ENCODE assay signal across 13 cellular contexts in genomic region chr12:53603196-53603595, GRCh38. TPM values are rescaled to one million over a fixed set of nuclear protein-coding genes. Genes with fewer than 3 reads are reported as not detected.
A peak's percentile ranks its signal among the peaks of the same experiment; 100 is the strongest.
DNase-seq lines count a peak whose midpoint lies in the region; ATAC-seq and TF ChIP-seq lines count a peak whose summit lies in the region.
"Had no signal": no experiment of that assay in that cellular context is flagged by ENCODE, and none has a peak within 500 bp of the region (broad histone marks: within the 10 kb centered on the region; RNA-seq: fewer than 3 reads in every experiment).

No MANE protein-coding gene starts in this region.

- no peaks in the 10 kb centered on the region for H3K9me3 ChIP-seq in CD8-positive, alpha-beta T cell (ENCODE audit: low read length)
- no peaks in the 10 kb centered on the region for H3K9me3 ChIP-seq in PC-9 (ENCODE audit: insufficient read depth, low read depth)
- no peaks in the 10 kb centered on the region for H3K9me3 ChIP-seq in endodermal cell (ENCODE audit: control insufficient read depth, low read length)
- no peaks in the 10 kb centered on the region for H3K9me3 ChIP-seq in neural cell (ENCODE audit: low read length)
- H3K9me3 ChIP-seq in CD8-positive, alpha-beta memory T cell (ENCODE audit: low read length): no peaks in the 10 kb centered on the region
- H3K9me3 ChIP-seq: SJSA1 had no signal

- POLR2A ChIA-PET in CD8-positive, alpha-beta T cell (lab: Charles Lee): no interaction called here
- POLR2A ChIA-PET in PC-9 (lab: Charles Lee; ENCODE audit: unreplicated experiment): interaction anchor here (0.7 kb wide), 1 partner anchor 260 kb away, joined by 10 read pairs; no protein-coding TSS in a partner anchor
- POLR2A ChIA-PET in CD8-positive, alpha-beta memory T cell (lab: Charles Lee): no interaction called here

- no peak for TF ChIP-seq EP300 in neural cell (conservative IDR thresholded peaks at IDR 0.05; ENCODE audit: poor library complexity, severe bottlenecking)

- no peak overlapping the region for H3K4me3 Mint-ChIP-seq in CD8-positive, alpha-beta T cell
- H3K4me3 Mint-ChIP-seq in endodermal cell: no peak overlapping the region
- no peak overlapping the region for H3K4me3 Mint-ChIP-seq in CD8-positive, alpha-beta memory T cell
- H3K4me3 Mint-ChIP-seq: activated CD4-positive, alpha-beta T cell treated with anti-CD3 and anti-CD28 coated beads, Interleukin-2, amount 10 ng/mL, durations not matched to agents 24 days and 14 days had no signal

- no peaks in the 10 kb centered on the region for H3K27me3 Mint-ChIP-seq in CD8-positive, alpha-beta T cell (ENCODE audit: low read depth)
- no peaks in the 10 kb centered on the region for H3K27me3 Mint-ChIP-seq in endodermal cell (ENCODE audit: insufficient read depth)
- no peaks in the 10 kb centered on the region for H3K27me3 Mint-ChIP-seq in CD8-positive, alpha-beta memory T cell
- H3K27me3 Mint-ChIP-seq: activated CD4-positive, alpha-beta T cell treated with anti-CD3 and anti-CD28 coated beads, Interleukin-2, amount 10 ng/mL, durations not matched to agents 24 days and 14 days had no signal

- no peaks in the 10 kb centered on the region for H3K9me3 Mint-ChIP-seq in CD8-positive, alpha-beta T cell
- H3K9me3 Mint-ChIP-seq in endodermal cell: no peaks in the 10 kb centered on the region
- H3K9me3 Mint-ChIP-seq in CD8-positive, alpha-beta memory T cell: no peaks in the 10 kb centered on the region
- H3K9me3 Mint-ChIP-seq: activated CD4-positive, alpha-beta T cell treated with anti-CD3 and anti-CD28 coated beads, Interleukin-2, amount 10 ng/mL, durations not matched to agents 24 days and 14 days had no signal

- peak overlapping the region; percentile 32 for H3K27ac Mint-ChIP-seq in CD8-positive, alpha-beta T cell
- peak overlapping the region; percentile 64 for H3K27ac Mint-ChIP-seq in endodermal cell
- peak overlapping the region in 3 of 8 donors; percentile 30 to 64 (median 61) for H3K27ac Mint-ChIP-seq in CD8-positive, alpha-beta memory T cell
- H3K27ac Mint-ChIP-seq: activated CD4-positive, alpha-beta T cell treated with anti-CD3 and anti-CD28 coated beads, Interleukin-2, amount 10 ng/mL, durations not matched to agents 24 days and 14 days had no signal

- H2AFZ ChIP-seq in PC-9 (no peak overlapping the region), neural cell (ENCODE audit: low read depth, low read length) (no peak overlapping the region)

- TF ChIP-seq CTCF in CD8-positive, alpha-beta T cell (IDR thresholded peaks at IDR 0.05): no peak
- TF ChIP-seq CTCF in PC-9 (conservative IDR thresholded peaks at IDR 0.05) (no peak), endodermal cell (conservative IDR thresholded peaks at IDR 0.05) (no peak), neural cell (IDR thresholded peaks at IDR 0.05; ENCODE audit: poor library complexity, severe bottlenecking) (no peak), omental fat pad (IDR thresholded peaks at IDR 0.05) (no peak)

- H3K79me2 ChIP-seq in PC-9 (ENCODE audit: low read depth): peaks cover 3% of the 10 kb centered on the region
- H3K79me2 ChIP-seq in neural cell (replicated peaks; ENCODE audit: insufficient read depth, low read length): peaks cover 32% of the 10 kb centered on the region

- no peaks in the 10 kb centered on the region for H3K9me2 ChIP-seq in PC-9 (ENCODE audit: insufficient read depth)
- no peaks in the 10 kb centered on the region for H3K9me2 ChIP-seq in neural cell (ENCODE audit: insufficient read depth, low read length)

- no TSS peak for BruUV-seq in PC-9 (replicated peaks; lab: Mats Ljungman, UMichigan)

- intact Hi-C loops in CD8-positive, alpha-beta T cell (cut with DNase I, micrococcal nuclease): no loop called here
- intact Hi-C loops in PC-9 (cut with micrococcal nuclease; ENCODE audit: unreplicated experiment): no loop called here

- no peak overlapping the region for H3K4me3 ChIP-seq in CD8-positive, alpha-beta T cell (ENCODE audit: low read depth, low read length)
- no peak overlapping the region for H3K4me3 ChIP-seq in PC-9
- H3K4me3 ChIP-seq in endodermal cell (ENCODE audit: low read length): no peak overlapping the region
- peak overlapping the region; percentile 16 for H3K4me3 ChIP-seq in neural cell (ENCODE audit: low read length)
- no peak overlapping the region for H3K4me3 ChIP-seq in CD8-positive, alpha-beta memory T cell (ENCODE audit: low read length)
- H3K4me3 ChIP-seq: SJSA1 had no signal

- DNase-seq in CD8-positive, alpha-beta T cell: no peak
- no peak for DNase-seq in PC-9
- DNase-seq in endodermal cell: no peak
- DNase-seq in stimulated activated CD4-positive, alpha-beta T cell treated with anti-CD3 and anti-CD28 coated beads, Interleukin-4, amount 100 ng/mL, for 1 hour: no peak
- no peak for DNase-seq in CD8-positive, alpha-beta memory T cell
- no peak for DNase-seq in omental fat pad (ENCODE audit: low spot score)
- DNase-seq in left lobe of liver (ENCODE audit: low spot score): no peak
- DNase-seq: activated CD4-positive, alpha-beta T cell treated with anti-CD3 and anti-CD28 coated beads, Interleukin-2, amount 10 ng/mL, durations not matched to agents 24 days and 14 days; activated naive CD4-positive, alpha-beta T cell treated with Interleukin-2 at 50 U/mL for 16 hours; brain microvascular endothelial cell; NCI-H187 treated with DMSO at 0.1 percent for 48 hours had no signal

- H3K27ac ChIP-seq in CD8-positive, alpha-beta T cell (ENCODE audit: low read depth, low read length): no peak overlapping the region
- peak overlapping the region; percentile 12; the same call in 1 of the 2 replicates for H3K27ac ChIP-seq in PC-9
- no peak overlapping the region for H3K27ac ChIP-seq in endodermal cell (ENCODE audit: low read depth, low read length)
- peak overlapping the region; percentile 87 for H3K27ac ChIP-seq in neural cell (ENCODE audit: low read length)
- H3K27ac ChIP-seq in CD8-positive, alpha-beta memory T cell (ENCODE audit: low read depth, low read length): no peak overlapping the region
- H3K27ac ChIP-seq: brain microvascular endothelial cell, SJSA1 had no signal

- H3K36me3 Mint-ChIP-seq in CD8-positive, alpha-beta T cell: peaks cover 31% of the 10 kb centered on the region
- H3K36me3 Mint-ChIP-seq in endodermal cell (ENCODE audit: low read depth): peaks cover 26% of the 10 kb centered on the region
- H3K36me3 Mint-ChIP-seq in CD8-positive, alpha-beta memory T cell: peaks cover 0 to 32% (median 13%) of the 10 kb centered on the region in 3 donors

- ATAC-seq in CD8-positive, alpha-beta T cell: no peak
- no peak for ATAC-seq in omental fat pad (ENCODE audit: low FRiP score)
- no peak for ATAC-seq in left lobe of liver

- TF ChIP-seq RAD21 in neural cell (conservative IDR thresholded peaks at IDR 0.05): no peak

- H3K9ac ChIP-seq in endodermal cell (ENCODE audit: extremely low read depth, low read length, poor library complexity, severe bottlenecking) (no peak overlapping the region), neural cell (ENCODE audit: low read length) (peak overlapping the region; percentile 51)

- peaks cover 5% of the 10 kb centered on the region for H3K4me1 ChIP-seq in CD8-positive, alpha-beta T cell (ENCODE audit: insufficient read depth, low read length)
- H3K4me1 ChIP-seq in PC-9 (replicated peaks; ENCODE audit: insufficient read depth) (no peaks in the 10 kb centered on the region), endodermal cell (ENCODE audit: control insufficient read depth, insufficient read depth, low read length) (no peaks in the 10 kb centered on the region)
- no peaks in the 10 kb centered on the region for H3K4me1 ChIP-seq in CD8-positive, alpha-beta memory T cell (ENCODE audit: insufficient read depth, low read length)
- H3K4me1 ChIP-seq: SJSA1 had no signal

- H3K4me2 ChIP-seq in PC-9 (no peak overlapping the region), neural cell (ENCODE audit: low read length) (peak overlapping the region; percentile 33)

- H3K27me3 ChIP-seq in CD8-positive, alpha-beta T cell (ENCODE audit: insufficient read depth, low read length): no peaks in the 10 kb centered on the region
- no peaks in the 10 kb centered on the region for H3K27me3 ChIP-seq in PC-9 (ENCODE audit: insufficient read depth, low read depth)
- no peaks in the 10 kb centered on the region for H3K27me3 ChIP-seq in endodermal cell (ENCODE audit: control insufficient read depth, insufficient read depth, low read length, poor library complexity, severe bottlenecking)
- no peaks in the 10 kb centered on the region for H3K27me3 ChIP-seq in neural cell (ENCODE audit: insufficient read depth, low read depth, low read length)
- no peaks in the 10 kb centered on the region for H3K27me3 ChIP-seq in CD8-positive, alpha-beta memory T cell (ENCODE audit: insufficient read depth, low read length, poor library complexity, severe bottlenecking)
- H3K27me3 ChIP-seq: brain microvascular endothelial cell, SJSA1 had no signal

- H4K20me1 ChIP-seq in PC-9 (ENCODE audit: insufficient read depth): peaks cover 3% of the 10 kb centered on the region; the same call in 1 of the 2 replicates
- H4K20me1 ChIP-seq in neural cell (ENCODE audit: insufficient read depth): no peaks in the 10 kb centered on the region

- H3F3A ChIP-seq in PC-9 (ENCODE audit: insufficient read depth, low read depth) (0 out of 2 replicates have a peak, but pooled peaks cover 6% of the 10 kb centered on the region), neural cell (ENCODE audit: insufficient read depth, low read length, poor library complexity, severe bottlenecking) (no peaks in the 10 kb centered on the region)

- peaks cover 22% of the 10 kb centered on the region for H3K4me1 Mint-ChIP-seq in CD8-positive, alpha-beta T cell (ENCODE audit: low read depth)
- H3K4me1 Mint-ChIP-seq in endodermal cell: peaks cover 22% of the 10 kb centered on the region
- peaks cover 14 to 32% (median 28%) of the 10 kb centered on the region in 3 donors for H3K4me1 Mint-ChIP-seq in CD8-positive, alpha-beta memory T cell

- CTCF ChIA-PET in CD8-positive, alpha-beta T cell (lab: Charles Lee): no interaction called here
- CTCF ChIA-PET in PC-9 (lab: Charles Lee): no interaction called here
- CTCF ChIA-PET in CD8-positive, alpha-beta memory T cell (lab: Charles Lee): no interaction called here

- H3K36me3 ChIP-seq in CD8-positive, alpha-beta T cell (ENCODE audit: insufficient read depth, low read length): no peaks in the 10 kb centered on the region
- H3K36me3 ChIP-seq in PC-9 (ENCODE audit: low read depth) (peaks cover 6% of the 10 kb centered on the region; the same call in 1 of the 2 replicates), endodermal cell (ENCODE audit: control insufficient read depth, insufficient read depth, low read length) (peaks cover 15% of the 10 kb centered on the region), neural cell (ENCODE audit: insufficient read depth, low read length) (no peaks in the 10 kb centered on the region)
- H3K36me3 ChIP-seq in CD8-positive, alpha-beta memory T cell (ENCODE audit: insufficient read depth, low read length): no peaks in the 10 kb centered on the region
- H3K36me3 ChIP-seq: brain microvascular endothelial cell, SJSA1 had no signal

RNA-seq across cellular contexts. Expression of gene ATF7, which starts 23.0 kb away (rescaled TPM):
- 10 to 100 TPM in 1 of 2 experiments, 1 to 10 TPM in 1; 9.1 to 13.2 TPM for total RNA-seq in CD8-positive, alpha-beta T cell
- total RNA-seq in PC-9 (2021) (16.3 and 24.7 TPM in 2 replicates), endodermal cell (10 to 100 TPM; 29.0 to 36.6 TPM), omental fat pad (10 to 100 TPM; 22.5 to 38.3 (median 29.9) TPM), left lobe of liver (18.1 TPM)
- 20.3 TPM for polyA plus RNA-seq in endodermal cell (2013, experiment 1 of 2)
- 19.8 TPM for polyA plus RNA-seq in endodermal cell (2013, experiment 2 of 2)
- 1.9 and 6.3 TPM in 2 replicates for polyA plus RNA-seq in neural cell
- polyA minus RNA-seq in neural cell: 6.6 and 19.0 TPM in 2 replicates
- total RNA-seq in CD8-positive, alpha-beta memory T cell: 10 to 100 TPM; 27.6 to 28.1 TPM
- polyA plus RNA-seq in CD8-positive, alpha-beta memory T cell: 13.4 TPM

Comparison
In these comparisons a context has a peak if more than half of its experiments do, and no peak if none do; other contexts are left out.
1. H3K27ac ChIP-seq: peak in PC-9 (single experiment) and neural cell (single experiment); none in CD8-positive, alpha-beta T cell (single experiment), endodermal cell (single experiment) and CD8-positive, alpha-beta memory T cell (single experiment).